9 cellular contexts compared by ENCODE assay signal in the genomic region with DNA sequence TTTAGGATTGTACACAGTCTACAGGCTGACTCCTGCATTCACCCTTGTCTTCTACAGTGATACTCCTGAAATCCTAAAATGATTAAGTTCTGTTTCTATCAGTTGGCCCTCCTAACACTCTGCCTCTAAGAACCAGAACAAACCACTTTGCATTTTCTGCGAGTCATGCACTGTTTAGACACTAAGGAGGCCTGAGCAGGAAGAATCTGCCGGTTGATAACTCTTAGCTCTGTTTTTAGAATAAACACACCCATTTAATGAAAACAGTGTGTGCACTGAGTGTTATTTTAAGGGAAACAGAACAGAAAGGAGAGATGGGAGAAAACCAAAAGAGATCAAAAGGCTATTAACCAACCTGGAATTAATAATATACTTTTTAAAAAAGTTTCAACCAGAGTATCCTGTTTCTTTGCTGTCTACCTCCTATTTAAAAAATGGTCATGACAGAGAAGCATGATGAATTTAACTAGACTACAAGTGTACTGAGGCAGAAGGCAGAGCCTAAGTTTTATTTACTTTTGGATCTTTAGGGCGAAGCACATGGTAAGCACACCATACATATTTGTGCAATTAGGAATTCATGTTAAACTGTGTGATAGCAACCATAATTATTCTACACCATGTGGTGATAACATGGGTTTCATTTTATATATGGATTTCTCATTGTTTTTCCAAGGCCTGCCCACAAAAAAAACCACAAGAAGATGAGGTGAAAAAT. TPM values are rescaled to one million over a fixed set of nuclear protein-coding genes. Genes with fewer than 3 reads are reported as not detected.
DNase-seq lines count a peak whose midpoint lies in the region; ATAC-seq and TF ChIP-seq lines count a peak whose summit lies in the region.
"Had no signal": no experiment of that assay in that cellular context is flagged by ENCODE, and none has a peak within 500 bp of the region (broad histone marks: within the 10 kb centered on the region; RNA-seq: fewer than 3 reads in every experiment).

No MANE protein-coding gene starts in this region.

- H3K9me3 ChIP-seq in T-helper 17 cell (ENCODE audit: control insufficient read depth, low read length, poor library complexity, severe bottlenecking), result no peaks in the 10 kb centered on the region
- H3K9me3 ChIP-seq: pancreas had no signal

- H3K27me3 Mint-ChIP-seq in T-helper 17 cell, result no peaks in the 10 kb centered on the region
- H3K27me3 Mint-ChIP-seq in natural killer cell (ENCODE audit: low read depth in 2 of 2), result peaks cover 3 to 16% of the 10 kb centered on the region in 2 donors

- DNase-seq in LHCN-M2 (ENCODE audit: low read depth), result peak; percentile 42
- peak; percentile 10 to 36 for DNase-seq in cardiac fibroblast (ENCODE audit: low read depth in 2 of 2)
- DNase-seq in renal cortical epithelial cell (ENCODE audit: low read depth), result peak; percentile 61
- no peak for DNase-seq in Ammon's horn (ENCODE audit: low spot score)
- DNase-seq in T-helper 17 cell, result no peak
- no peak for DNase-seq in natural killer cell
- DNase-seq: activated CD8-positive, alpha-beta memory T cell treated with anti-CD3 and anti-CD28 coated beads, Interleukin-2, amount 50 U/mL, for 48 hours; NCI-H748 treated with DMSO at 0.1 percent for 48 hours; pancreas had no signal

- H3K4me3 Mint-ChIP-seq in T-helper 17 cell (no peak overlapping the region), natural killer cell (no peak overlapping the region)

- no peak overlapping the region for H3K4me3 ChIP-seq in cardiac fibroblast (replicated peaks in 1 of 2; ENCODE audit: low read depth in 2 of 2, low read length in 2 of 2)
- H3K4me3 ChIP-seq: pancreas had no signal

- TF ChIP-seq CTCF in cardiac fibroblast (IDR thresholded peaks at IDR 0.05; ENCODE audit: low read depth, low read length), result no peak
- no peak for TF ChIP-seq CTCF in natural killer cell (IDR thresholded peaks at IDR 0.05)

- H3K36me3 Mint-ChIP-seq in T-helper 17 cell (ENCODE audit: low read depth) (peaks cover 2% of the 10 kb centered on the region), natural killer cell (no peaks in the 10 kb centered on the region)

- ATAC-seq in T-helper 17 cell, result no peak
- ATAC-seq in natural killer cell, result no peak
- ATAC-seq: pancreas had no signal

- H3K4me1 Mint-ChIP-seq in T-helper 17 cell, result no peaks in the 10 kb centered on the region
- H3K4me1 Mint-ChIP-seq in natural killer cell, result no peaks in the 10 kb centered on the region

- H3K9me3 Mint-ChIP-seq in natural killer cell, result no peaks in the 10 kb centered on the region

- no peak overlapping the region for H3K27ac Mint-ChIP-seq in T-helper 17 cell
- no peak overlapping the region for H3K27ac Mint-ChIP-seq in natural killer cell

- intact Hi-C loops in natural killer cell (cut with micrococcal nuclease), result no loop called here

RNA-seq across cellular contexts. Expression of a gene that starts 22.7 kb away (rescaled TPM):
- total RNA-seq in LHCN-M2 (2014; rRNA removed), result 151 and 157 TPM in 2 replicates
- 129 TPM for polyA plus RNA-seq in LHCN-M2 (2012)
- 87.2 and 139 TPM in 2 replicates for total RNA-seq in renal cortical epithelial cell
- total RNA-seq in T-helper 17 cell, result 100 to 1,000 TPM; 111 to 141 TPM
- 100 to 1,000 TPM in 2 of 3 donors, 10 to 100 TPM in 1; 95.5 to 125 (median 102) TPM for total RNA-seq in natural killer cell

RNA-seq across cellular contexts. Expression of a gene that starts 42.3 kb away (rescaled TPM):
- total RNA-seq in LHCN-M2 (2014; rRNA removed) (3.3 and 4.6 TPM in 2 replicates), renal cortical epithelial cell (8.4 and 18.4 TPM in 2 replicates), T-helper 17 cell (under 1 TPM; 0.37 to 0.60 TPM), natural killer cell (1 to 10 TPM; 2.5 to 4.2 (median 3.0) TPM)
- polyA plus RNA-seq in LHCN-M2 (2012), result 0.96 TPM

RNA-seq across cellular contexts. Expression of a gene that starts 48.8 kb away (rescaled TPM):
- total RNA-seq in LHCN-M2 (2014; rRNA removed), result 48.7 and 54.0 TPM in 2 replicates
- polyA plus RNA-seq in LHCN-M2 (2012), result 75.9 TPM
- total RNA-seq in renal cortical epithelial cell, result 55.3 and 72.2 TPM in 2 replicates
- total RNA-seq in T-helper 17 cell, result 10 to 100 TPM; 22.9 to 29.4 TPM
- total RNA-seq in natural killer cell, result 10 to 100 TPM; 14.7 to 28.2 (median 21.3) TPM

RNA-seq across cellular contexts. Expression of a gene that starts 51.3 kb away (rescaled TPM):
- 21.7 and 26.3 TPM in 2 replicates for total RNA-seq in LHCN-M2 (2014; rRNA removed)
- polyA plus RNA-seq in LHCN-M2 (2012), result 8.4 TPM
- total RNA-seq in renal cortical epithelial cell, result 17.7 and 47.9 TPM in 2 replicates
- total RNA-seq in T-helper 17 cell, result 10 to 100 TPM; 33.6 to 34.9 TPM
- 10 to 100 TPM; 40.8 to 54.5 (median 41.0) TPM for total RNA-seq in natural killer cell

Comparison
In these comparisons a context has a peak if more than half of its experiments do, and no peak if none do; other contexts are left out.
1. DNase-seq: peak in LHCN-M2 (single experiment), cardiac fibroblast (2 of 2) and renal cortical epithelial cell (single experiment); none in Ammon's horn (single experiment), T-helper 17 cell (0 of 3) and natural killer cell (single experiment).